ENCODE assay signal across 8 cellular contexts in the genomic region with DNA sequence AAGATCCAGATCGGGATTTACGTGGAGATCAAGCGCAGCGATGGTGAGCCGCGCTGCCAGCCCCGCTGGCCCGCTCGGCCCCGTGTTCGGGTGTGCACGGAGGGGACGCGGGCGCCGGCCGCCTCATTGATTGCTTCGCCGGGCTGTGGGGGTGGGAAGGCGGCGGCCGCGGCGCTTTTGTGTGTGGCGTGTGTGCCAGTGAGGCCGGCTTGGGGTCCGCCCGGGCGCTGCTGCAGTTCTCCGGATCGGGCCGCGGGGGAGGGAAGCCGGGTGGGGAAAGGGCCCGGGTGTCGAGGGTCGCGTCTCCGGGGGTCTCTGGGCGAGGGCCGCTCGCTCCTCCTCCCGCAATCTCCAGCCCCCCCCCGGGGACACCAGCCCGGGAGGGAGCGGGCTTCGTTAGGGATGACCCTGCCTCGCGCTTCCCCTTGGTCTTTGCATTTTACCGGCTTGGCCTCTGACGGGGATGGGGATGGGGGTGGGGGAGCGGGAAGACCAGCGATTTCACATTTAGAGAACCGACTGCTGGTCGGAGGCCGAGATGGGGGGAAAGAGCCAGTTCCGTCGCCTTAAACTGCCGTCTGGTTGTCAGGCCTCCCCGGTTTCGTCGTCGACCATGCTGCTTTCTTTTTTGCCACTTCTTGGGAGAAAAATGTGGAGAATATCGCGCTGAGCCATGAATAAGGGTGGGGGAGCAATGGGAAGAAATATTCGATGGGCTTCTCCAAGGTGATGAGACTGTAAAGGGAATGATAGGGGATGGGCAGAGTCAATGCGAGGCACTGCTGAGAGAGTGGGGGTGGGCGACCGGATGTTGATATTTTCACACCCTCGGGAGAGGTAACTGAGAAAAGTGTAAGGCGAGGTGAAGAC. TPM values are rescaled to one million over a fixed set of nuclear protein-coding genes. Genes with fewer than 3 reads are reported as not detected.
A peak's percentile ranks its signal among the peaks of the same experiment; 100 is the strongest.
DNase-seq lines count a peak whose midpoint lies in the region; ATAC-seq and TF ChIP-seq lines count a peak whose summit lies in the region.

No MANE protein-coding gene starts in this region.

- peaks cover 56% of the 10 kb centered on the region for H3K4me1 Mint-ChIP-seq in activated naive CD8-positive, alpha-beta T cell treated with anti-CD3 and anti-CD28 coated beads for 36 hours

- H3K27ac Mint-ChIP-seq in activated naive CD8-positive, alpha-beta T cell treated with anti-CD3 and anti-CD28 coated beads for 36 hours: peak overlapping the region; percentile 98

- H3K27me3 ChIP-seq in BJ (ENCODE audit: control insufficient read depth, insufficient read depth, low read length) (no peaks in the 10 kb centered on the region), SJCRH30 (no peaks in the 10 kb centered on the region), heart left ventricle (no peaks in the 10 kb centered on the region)

- H3K4me1 ChIP-seq in SJCRH30 (no peaks in the 10 kb centered on the region), heart left ventricle (peaks cover 0 to 47% (median 15%) of the 10 kb centered on the region in 12 donors)

- no peaks in the 10 kb centered on the region for H3K36me3 ChIP-seq in BJ (ENCODE audit: control insufficient read depth, insufficient read depth, low read length)
- H3K36me3 ChIP-seq in SJCRH30: peaks cover 8% of the 10 kb centered on the region; the same call in 1 of the 2 replicates
- no peaks in the 10 kb centered on the region for H3K36me3 ChIP-seq in heart left ventricle

- intact Hi-C loops in heart left ventricle (cut with DNase I): loop anchor here in 3 of 10 donors (5.0 to 10.0 kb wide), 3 partner anchors 36 to 98 kb away; partner anchors contain the start of gene DIMT1 (in 2 of the 3)

- no peak for TF ChIP-seq POLR2A in heart left ventricle (IDR thresholded peaks at IDR 0.05)

- TF ChIP-seq CTCF in BJ (IDR thresholded peaks at IDR 0.05; ENCODE audit: insufficient read depth, low read depth, low read length) (no peak), heart left ventricle (IDR thresholded peaks at IDR 0.05) (no peak)

- 0 to 1% (median 0%) methylated on average over 26 to 71 of the region's 71 CpGs for WGBS in heart left ventricle, 4 donors

- CTCF ChIA-PET in BJ (lab: Yijun Ruan, JAX): interaction anchor here (1.4 kb wide), 1 partner anchor 48 kb away, joined by 7 read pairs; no protein-coding TSS in a partner anchor

- POLR2A ChIA-PET in BJ (lab: Charles Lee): no interaction called here

- peak overlapping the region; percentile 88 for H3K27ac ChIP-seq in SJCRH30
- peak overlapping the region; percentile 83 to 94 (median 86) for H3K27ac ChIP-seq in heart left ventricle

- peaks cover 47% of the 10 kb centered on the region for H3K36me3 Mint-ChIP-seq in activated naive CD8-positive, alpha-beta T cell treated with anti-CD3 and anti-CD28 coated beads for 36 hours

- peak; percentile 31 for ATAC-seq in HG03378 (IDR thresholded peaks at IDR 0.05; ENCODE audit: unreplicated experiment)
- ATAC-seq in heart left ventricle: peak in 3 of 4 donors; percentile 21 to 62 (median 51)

- no peaks in the 10 kb centered on the region for H3K9me3 ChIP-seq in SJCRH30 (replicated peaks)
- no peaks in the 10 kb centered on the region for H3K9me3 ChIP-seq in heart left ventricle

- no peaks in the 10 kb centered on the region for H3K9me3 Mint-ChIP-seq in activated naive CD8-positive, alpha-beta T cell treated with anti-CD3 and anti-CD28 coated beads for 36 hours

- peak overlapping the region; percentile 91 for H3K4me3 Mint-ChIP-seq in activated naive CD8-positive, alpha-beta T cell treated with anti-CD3 and anti-CD28 coated beads for 36 hours

- H3K27me3 Mint-ChIP-seq in activated naive CD8-positive, alpha-beta T cell treated with anti-CD3 and anti-CD28 coated beads for 36 hours: no peaks in the 10 kb centered on the region

- peak overlapping the region; percentile 97 for H3K4me3 ChIP-seq in BJ (ENCODE audit: low read depth, low read length)
- peak overlapping the region; percentile 99 for H3K4me3 ChIP-seq in SJCRH30
- H3K4me3 ChIP-seq in heart left ventricle: peak overlapping the region; percentile 66 to 100 (median 96)

- DNase-seq in BJ (ENCODE audit: low read depth) (no peak), GM19238 (ENCODE audit: insufficient read length, low spot score) (peak; percentile 36), SJCRH30 (peak; percentile 57 to 61), heart left ventricle (peak in 2 of 5 donors; percentile 32 to 47), pons (ENCODE audit: low spot score) (peak; percentile 31), ureter (ENCODE audit: low spot score) (peak; percentile 51)
- peak; percentile 65 for DNase-seq in activated naive CD8-positive, alpha-beta T cell treated with anti-CD3 and anti-CD28 coated beads for 36 hours

RNA-seq across cellular contexts. Expression of gene KIF2A, which starts 0.7 kb away (rescaled TPM):
- 11.6 and 28.5 TPM in 2 replicates for polyA plus RNA-seq in BJ (2011; rRNA removed)
- 12.6 and 19.9 TPM in 2 replicates for polyA minus RNA-seq in BJ (2011; rRNA and poly(A)+ RNA removed)
- total RNA-seq in SJCRH30 (2014; rRNA removed; shearing (Covaris generic)): 74.0 and 77.7 TPM in 2 replicates
- 100 to 1,000 TPM; 164 to 175 TPM for total RNA-seq in activated naive CD8-positive, alpha-beta T cell treated with anti-CD3 and anti-CD28 coated beads for 36 hours
- 10 to 100 TPM in 5 of 9 donors, 1 to 10 TPM in 4; 7.7 to 18.8 (median 14.3) TPM for total RNA-seq in heart left ventricle
- 10 to 100 TPM in 1 of 2 donors, 1 to 10 TPM in 1; 1.5 to 10.7 TPM for polyA plus RNA-seq in heart left ventricle
- total RNA-seq in ureter: 50.6 TPM
